Comparison of ENCODE assay signal across 13 cellular contexts in the genomic region with DNA sequence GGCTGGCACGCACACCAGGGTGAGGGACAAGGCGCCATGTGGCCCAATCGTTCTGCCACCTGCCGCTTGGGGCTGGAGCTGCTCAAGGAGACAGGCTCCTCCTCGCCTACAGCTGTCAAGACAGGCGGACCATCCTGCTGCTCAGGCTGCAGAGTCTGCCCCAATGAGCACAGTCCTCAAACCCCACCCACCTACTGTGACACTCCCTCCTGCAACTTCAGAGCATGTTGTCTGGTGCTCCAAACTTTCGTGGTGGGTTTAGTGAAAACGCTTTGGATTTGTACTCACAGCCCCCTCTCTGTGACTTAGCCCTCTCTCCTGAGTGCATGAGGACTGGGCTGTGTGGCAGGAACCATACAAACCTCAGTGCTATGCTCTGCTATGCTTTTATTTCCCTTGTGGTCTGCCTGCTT. TPM values are rescaled to one million over a fixed set of nuclear protein-coding genes. Genes with fewer than 3 reads are reported as not detected.
A peak's percentile ranks its signal among the peaks of the same experiment; 100 is the strongest.
DNase-seq lines count a peak whose midpoint lies in the region; ATAC-seq and TF ChIP-seq lines count a peak whose summit lies in the region.
"Had no signal": no experiment of that assay in that cellular context is flagged by ENCODE, and none has a peak within 500 bp of the region (broad histone marks: within the 10 kb centered on the region; RNA-seq: fewer than 3 reads in every experiment).

No MANE protein-coding gene starts in this region.

- no peaks in the 10 kb centered on the region for H3K36me3 ChIP-seq in uterus
- H3K36me3 ChIP-seq: left ventricle myocardium inferior, thoracic aorta had no signal

- H3K4me1 ChIP-seq in foreskin keratinocyte, result no peaks in the 10 kb centered on the region
- no peaks in the 10 kb centered on the region for H3K4me1 ChIP-seq in uterus

- no peak overlapping the region for H3K27ac ChIP-seq in foreskin keratinocyte
- H3K27ac ChIP-seq in uterus, result no peak overlapping the region
- H3K27ac ChIP-seq: left ventricle myocardium inferior, thoracic aorta had no signal

- H3K4me3 ChIP-seq in uterus, result no peak overlapping the region
- H3K4me3 ChIP-seq: left ventricle myocardium inferior, smooth muscle cell, thoracic aorta had no signal

- H3K4me1 Mint-ChIP-seq in progenitor cell of endocrine pancreas (ENCODE audit: low read depth), result peaks cover 2% of the 10 kb centered on the region

- H3K27me3 Mint-ChIP-seq in progenitor cell of endocrine pancreas, result peaks cover 8% of the 10 kb centered on the region

- H3K36me3 Mint-ChIP-seq in progenitor cell of endocrine pancreas (ENCODE audit: insufficient read depth), result no peaks in the 10 kb centered on the region

- ATAC-seq in foreskin keratinocyte (peak; percentile 59), HG03565 (IDR thresholded peaks at IDR 0.05; ENCODE audit: unreplicated experiment) (no peak)

- peaks cover 5% of the 10 kb centered on the region for H3K27me3 ChIP-seq in foreskin keratinocyte
- H3K27me3 ChIP-seq in uterus, result no peaks in the 10 kb centered on the region

- no peak overlapping the region for H3K27ac Mint-ChIP-seq in progenitor cell of endocrine pancreas

- intact Hi-C loops in uterus (cut with DNase I; ENCODE audit: low total_unique reads), result no loop called here

- H3K4me3 Mint-ChIP-seq in progenitor cell of endocrine pancreas (ENCODE audit: low read depth), result no peak overlapping the region

- no peaks in the 10 kb centered on the region for H3K9me3 Mint-ChIP-seq in progenitor cell of endocrine pancreas (ENCODE audit: low read depth)

- TF ChIP-seq POLR2A in uterus (IDR thresholded peaks at IDR 0.05), result no peak

- no peaks in the 10 kb centered on the region for H3K9me3 ChIP-seq in uterus
- H3K9me3 ChIP-seq: left ventricle myocardium inferior, thoracic aorta had no signal

- DNase-seq in stimulated activated CD4-positive, alpha-beta T cell treated with anti-CD3 and anti-CD28 coated beads, Interleukin-1b, Interleukin-23, amount 100 ng/mL, for 48 hours, result peak; percentile 28
- no peak for DNase-seq in stimulated activated CD4-positive, alpha-beta T cell treated with anti-CD3 and anti-CD28 coated beads, Interleukin-2, amount 100 ng/mL, for 48 hours
- DNase-seq in NCI-H82 treated with DMSO at 0.1 percent for 48 hours (lab: John Stamatoyannopoulos, UW; ENCODE audit: unreplicated experiment), result peak; percentile 76
- no peak for DNase-seq in foreskin keratinocyte
- peak; percentile 45 for DNase-seq in ureter (ENCODE audit: low spot score)
- DNase-seq in uterus, result no peak
- no peak for DNase-seq in progenitor cell of endocrine pancreas (ENCODE audit: low spot score, unreplicated experiment)
- DNase-seq: activated effector memory CD4-positive, alpha-beta T cell treated with anti-CD3 and anti-CD28 coated beads, Interleukin-2, amount 50 U/mL, for 16 hours; left ventricle myocardium inferior; SHP77 had no signal

- peak; percentile 38 for TF ChIP-seq CTCF in foreskin keratinocyte (conservative IDR thresholded peaks at IDR 0.05)
- no peak for TF ChIP-seq CTCF in uterus (IDR thresholded peaks at IDR 0.05)
- TF ChIP-seq CTCF in progenitor cell of endocrine pancreas (IDR thresholded peaks at IDR 0.05; ENCODE audit: unreplicated experiment), result no peak

RNA-seq across cellular contexts. Expression of gene SLC35F6, which starts 23.2 kb away (rescaled TPM):
- 47.3 and 53.8 TPM in 2 replicates for total RNA-seq in foreskin keratinocyte
- 26.7 and 28.5 TPM in 2 replicates for polyA plus RNA-seq in foreskin keratinocyte
- 40.9 TPM for total RNA-seq in ureter
- 10 to 100 TPM in 3 of 4 donors, 1 to 10 TPM in 1; 8.2 to 44.2 (median 18.5) TPM for total RNA-seq in uterus
- 19.2 and 19.9 TPM in 2 replicates for total RNA-seq in progenitor cell of endocrine pancreas

RNA-seq across cellular contexts. Expression of gene CENPA, which starts 45.0 kb away (rescaled TPM):
- 30.8 and 39.0 TPM in 2 replicates for total RNA-seq in foreskin keratinocyte
- 28.2 and 37.2 TPM in 2 replicates for polyA plus RNA-seq in foreskin keratinocyte
- total RNA-seq in ureter, result 0.26 TPM
- total RNA-seq in uterus, result 1 to 10 TPM in 1 of 4 donors, not detected in 3; 2.8 TPM
- total RNA-seq in progenitor cell of endocrine pancreas, result 10.5 and 10.7 TPM in 2 replicates
- total RNA-seq: thoracic aorta had no signal

RNA-seq across cellular contexts. Expression of gene KCNK3, which starts 48.4 kb away (rescaled TPM):
- total RNA-seq in foreskin keratinocyte (not detected in 2 replicates), ureter (9.2 TPM), uterus (1 to 10 TPM in 3 of 4 donors, under 1 TPM in 1; 0.29 to 7.8 (median 4.6) TPM), progenitor cell of endocrine pancreas (1.2 and 1.5 TPM in 2 replicates)
- not detected in 2 replicates for polyA plus RNA-seq in foreskin keratinocyte

Comparison
In these comparisons a context has a peak if more than half of its experiments do, and no peak if none do; other contexts are left out.
1. DNase-seq: peak in stimulated activated CD4-positive, alpha-beta T cell treated with anti-CD3 and anti-CD28 coated beads, Interleukin-1b, Interleukin-23, amount 100 ng/mL, for 48 hours (single experiment), NCI-H82 treated with DMSO at 0.1 percent for 48 hours (single experiment) and ureter (single experiment); none in stimulated activated CD4-positive, alpha-beta T cell treated with anti-CD3 and anti-CD28 coated beads, Interleukin-2, amount 100 ng/mL, for 48 hours (0 of 2), foreskin keratinocyte (0 of 2), uterus (0 of 2) and progenitor cell of endocrine pancreas (single experiment).